ENCODE assay signal across 8 cellular contexts in genomic region chrX:154369453-154370299, GRCh38. TPM values are rescaled to one million over a fixed set of nuclear protein-coding genes. Genes with fewer than 3 reads are reported as not detected.
A peak's percentile ranks its signal among the peaks of the same experiment; 100 is the strongest.
DNase-seq lines count a peak whose midpoint lies in the region; ATAC-seq lines count a peak whose summit lies in the region.

No MANE protein-coding gene starts in this region.

- peak overlapping the region; percentile 91 for H3K27ac Mint-ChIP-seq in activated CD4-positive, alpha-beta memory T cell treated with anti-CD3 and anti-CD28 coated beads, Interleukin-2, amount 10 ng/mL, durations not matched to agents 7 days and 5 days

- H3K4me3 Mint-ChIP-seq in activated CD4-positive, alpha-beta memory T cell treated with anti-CD3 and anti-CD28 coated beads, Interleukin-2, amount 10 ng/mL, durations not matched to agents 7 days and 5 days, result peak overlapping the region; percentile 94

- peaks cover 41% of the 10 kb centered on the region for H3K36me3 Mint-ChIP-seq in activated CD4-positive, alpha-beta memory T cell treated with anti-CD3 and anti-CD28 coated beads, Interleukin-2, amount 10 ng/mL, durations not matched to agents 7 days and 5 days (ENCODE audit: low read depth)

- H3K9me3 Mint-ChIP-seq in activated CD4-positive, alpha-beta memory T cell treated with anti-CD3 and anti-CD28 coated beads, Interleukin-2, amount 10 ng/mL, durations not matched to agents 7 days and 5 days, result no peaks in the 10 kb centered on the region

- H3K4me1 Mint-ChIP-seq in activated CD4-positive, alpha-beta memory T cell treated with anti-CD3 and anti-CD28 coated beads, Interleukin-2, amount 10 ng/mL, durations not matched to agents 7 days and 5 days, result peaks cover 39% of the 10 kb centered on the region

- POLR2A ChIA-PET in activated CD4-positive, alpha-beta memory T cell treated with anti-CD3 and anti-CD28 coated beads, Interleukin-2, amount 10 ng/mL, durations not matched to agents 7 days and 5 days (lab: Charles Lee), result interaction anchor here (1.6 to 4.3 kb wide), 9 partner anchors 8 to 445 kb away, joined by 3 to 37 read pairs (median 10); partner anchors contain the start of genes EMD and RPL10

- no peaks in the 10 kb centered on the region for H3K27me3 Mint-ChIP-seq in activated CD4-positive, alpha-beta memory T cell treated with anti-CD3 and anti-CD28 coated beads, Interleukin-2, amount 10 ng/mL, durations not matched to agents 7 days and 5 days

- ATAC-seq in HG03342 (IDR thresholded peaks at IDR 0.05; ENCODE audit: unreplicated experiment), result no peak

- CTCF ChIA-PET in activated CD4-positive, alpha-beta memory T cell treated with anti-CD3 and anti-CD28 coated beads, Interleukin-2, amount 10 ng/mL, durations not matched to agents 7 days and 5 days (lab: Charles Lee), result interaction anchor here (1.5 kb wide), 1 partner anchor 29 kb away, joined by 5 read pairs; no protein-coding TSS in a partner anchor

- peak; percentile 52 for DNase-seq in DMS53 (lab: John Stamatoyannopoulos, UW)
- no peak for DNase-seq in DMS53 treated with DMSO at 0.1 percent for 48 hours (lab: John Stamatoyannopoulos, UW; ENCODE audit: unreplicated experiment)
- DNase-seq in NCI-H2171 (lab: John Stamatoyannopoulos, UW), result peak; percentile 51
- DNase-seq in activated CD4-positive, alpha-beta memory T cell treated with anti-CD3 and anti-CD28 coated beads, Interleukin-2, amount 10 ng/mL, durations not matched to agents 7 days and 5 days, result peak; percentile 75
- DNase-seq in effector CD4-positive, alpha-beta T cell, result peak; percentile 70
- peak; percentile 63 for DNase-seq in medulla oblongata (ENCODE audit: extremely low spot score)
- peak; percentile 33 for DNase-seq in stimulated activated CD8-positive, alpha-beta memory T cell treated with anti-CD3 and anti-CD28 coated beads, Interleukin-12 subunit alpha, Interleukin-12 subunit beta, amount 100 ng/mL, for 24 hours (ENCODE audit: extremely low read depth)

RNA-seq across cellular contexts. Expression of gene FLNA, which starts 4.8 kb away (rescaled TPM):
- total RNA-seq in activated CD4-positive, alpha-beta memory T cell treated with anti-CD3 and anti-CD28 coated beads, Interleukin-2, amount 10 ng/mL, durations not matched to agents 7 days and 5 days, result 1,000 to 10,000 TPM; 1,571 to 1,579 TPM

RNA-seq across cellular contexts. Expression of gene EMD, which starts 9.4 kb away (rescaled TPM):
- 10 to 100 TPM; 65.5 to 66.0 TPM for total RNA-seq in activated CD4-positive, alpha-beta memory T cell treated with anti-CD3 and anti-CD28 coated beads, Interleukin-2, amount 10 ng/mL, durations not matched to agents 7 days and 5 days

RNA-seq across cellular contexts. Expression of gene RPL10, which starts 28.5 kb away (rescaled TPM):
- total RNA-seq in activated CD4-positive, alpha-beta memory T cell treated with anti-CD3 and anti-CD28 coated beads, Interleukin-2, amount 10 ng/mL, durations not matched to agents 7 days and 5 days, result 1,000 to 10,000 TPM; 2,958 to 2,962 TPM

RNA-seq across cellular contexts. Expression of gene DNASE1L1, which starts 39.4 kb away (rescaled TPM):
- total RNA-seq in activated CD4-positive, alpha-beta memory T cell treated with anti-CD3 and anti-CD28 coated beads, Interleukin-2, amount 10 ng/mL, durations not matched to agents 7 days and 5 days, result 10 to 100 TPM; 23.3 to 23.7 TPM

RNA-seq across cellular contexts. Expression of gene TAFAZZIN, which starts 41.7 kb away (rescaled TPM):
- 10 to 100 TPM; 93.7 to 93.9 TPM for total RNA-seq in activated CD4-positive, alpha-beta memory T cell treated with anti-CD3 and anti-CD28 coated beads, Interleukin-2, amount 10 ng/mL, durations not matched to agents 7 days and 5 days
